Comparison of ENCODE assay signal across 12 cellular contexts in genomic region chr9:38057416-38058195, GRCh38. TPM values are rescaled to one million over a fixed set of nuclear protein-coding genes. Genes with fewer than 3 reads are reported as not detected.
DNase-seq lines count a peak whose midpoint lies in the region; ATAC-seq, FAIRE-seq and TF ChIP-seq lines count a peak whose summit lies in the region.
"Had no signal": no experiment of that assay in that cellular context is flagged by ENCODE, and none has a peak within 500 bp of the region (broad histone marks: within the 10 kb centered on the region; RNA-seq: fewer than 3 reads in every experiment).

No MANE protein-coding gene starts in this region.

- 51 to 55% methylated on average over 7 of the region's 7 CpGs for WGBS in pancreas, 2 donors

- peak; percentile 62 for DNase-seq in DMS153 (lab: John Stamatoyannopoulos, UW)
- DNase-seq in NCI-H2081 treated with DMSO at 0.1 percent for 48 hours (lab: John Stamatoyannopoulos, UW) = peak; percentile 21
- DNase-seq in pancreas = peak in 5 of 6 donors; percentile 47 to 62 (median 54)
- no peak for DNase-seq in KG1 (lab: John Stamatoyannopoulos, UW)
- no peak for DNase-seq in stimulated activated CD4-positive, alpha-beta T cell treated with anti-CD3 and anti-CD28 coated beads, Interleukin-12 subunit alpha, Interleukin-12 subunit beta, amount 100 ng/mL, for 4 hours
- no peak for DNase-seq in activated effector memory CD4-positive, alpha-beta T cell treated with anti-CD3 and anti-CD28 coated beads, Interleukin-2, amount 50 U/mL, for 16 hours
- DNase-seq: activated CD4-positive, CD25-positive, alpha-beta regulatory T cell; activated naive CD4-positive, alpha-beta T cell treated with anti-CD3 and anti-CD28 coated beads, Interleukin-2, amount 50 U/mL, for 16 hours had no signal

- ATAC-seq in esophagus mucosa (peak; percentile 40), pancreas (peak; percentile 26 to 67 (median 50)), GM18498 (IDR thresholded peaks at IDR 0.05; ENCODE audit: unreplicated experiment) (no peak)
- ATAC-seq: HCT116 had no signal

- H3K4me3 ChIP-seq in pancreas = no peak overlapping the region
- H3K4me3 ChIP-seq: tibial nerve had no signal

- intact Hi-C loops in pancreas (cut with DNase I) = no loop called here

- no peak for TF ChIP-seq CTCF in pancreas (IDR thresholded peaks at IDR 0.05)

- H3K27ac ChIP-seq in pancreas = peak overlapping the region; percentile 17 to 80 (median 46)
- H3K27ac ChIP-seq: tibial nerve had no signal

- no peaks in the 10 kb centered on the region for H3K36me3 ChIP-seq in pancreas

- H3K9me3 ChIP-seq in pancreas = no peaks in the 10 kb centered on the region
- H3K9me3 ChIP-seq: tibial nerve had no signal

- peaks cover 20 to 57% (median 44%) of the 10 kb centered on the region in 3 donors for H3K4me1 ChIP-seq in pancreas

- FAIRE-seq in pancreas (lab: Jason Lieb, UNC) = no peak

- H3K27me3 ChIP-seq in pancreas = no peaks in the 10 kb centered on the region
- H3K27me3 ChIP-seq: tibial nerve had no signal

RNA-seq across cellular contexts. Expression of gene SHB, which starts 11.4 kb away (rescaled TPM):
- total RNA-seq in esophagus mucosa (34.0 TPM), pancreas (10 to 100 TPM; 13.9 to 24.2 (median 22.7) TPM)
- polyA plus RNA-seq in pancreas = 10 to 100 TPM; 11.5 to 12.4 TPM

Comparison
In these comparisons a context has a peak if more than half of its experiments do, and no peak if none do; other contexts are left out.
1. DNase-seq: peak in DMS153 (single experiment), NCI-H2081 treated with DMSO at 0.1 percent for 48 hours (single experiment) and pancreas (5 of 6); none in KG1 (single experiment), stimulated activated CD4-positive, alpha-beta T cell treated with anti-CD3 and anti-CD28 coated beads, Interleukin-12 subunit alpha, Interleukin-12 subunit beta, amount 100 ng/mL, for 4 hours (single experiment) and activated effector memory CD4-positive, alpha-beta T cell treated with anti-CD3 and anti-CD28 coated beads, Interleukin-2, amount 50 U/mL, for 16 hours (single experiment).